In genomic region chr6:16338577-16339262, GRCh38 we compare ENCODE assay signal across 9 cellular contexts.
DNase-seq lines count a peak whose midpoint lies in the region; ATAC-seq and TF ChIP-seq lines count a peak whose summit lies in the region.
"Had no signal": no experiment of that assay in that cellular context is flagged by ENCODE, and none has a peak within 500 bp of the region (broad histone marks: within the 10 kb centered on the region; RNA-seq: fewer than 3 reads in every experiment).

No MANE protein-coding gene starts in this region.

- no peaks in the 10 kb centered on the region for H3K9me3 Mint-ChIP-seq in activated CD8-positive, alpha-beta T cell treated with anti-CD3 and anti-CD28 coated beads, Interleukin-2, amount 10 ng/mL, durations not matched to agents 7 days and 5 days (ENCODE audit: insufficient read depth)
- H3K9me3 Mint-ChIP-seq: activated naive CD8-positive, alpha-beta T cell treated with anti-CD3 and anti-CD28 coated beads, Interleukin-2, amount 10 ng/mL, durations not matched to agents 7 days and 5 days had no signal

- no peaks in the 10 kb centered on the region for H3K36me3 Mint-ChIP-seq in activated CD8-positive, alpha-beta T cell treated with anti-CD3 and anti-CD28 coated beads, Interleukin-2, amount 10 ng/mL, durations not matched to agents 7 days and 5 days (ENCODE audit: low read depth)
- H3K36me3 Mint-ChIP-seq: activated naive CD8-positive, alpha-beta T cell treated with anti-CD3 and anti-CD28 coated beads, Interleukin-2, amount 10 ng/mL, durations not matched to agents 7 days and 5 days had no signal

- H3K27ac Mint-ChIP-seq in activated CD8-positive, alpha-beta T cell treated with anti-CD3 and anti-CD28 coated beads, Interleukin-2, amount 10 ng/mL, durations not matched to agents 7 days and 5 days: no peak overlapping the region
- H3K27ac Mint-ChIP-seq: activated naive CD8-positive, alpha-beta T cell treated with anti-CD3 and anti-CD28 coated beads, Interleukin-2, amount 10 ng/mL, durations not matched to agents 7 days and 5 days had no signal

- no peaks in the 10 kb centered on the region; the same call in 1 of the 2 replicates for H3K9me3 ChIP-seq in AG04450 (ENCODE audit: control insufficient read depth, insufficient read depth, low read length)

- DNase-seq in AG04450 (ENCODE audit: low read depth, low spot score) (peak; percentile 99), HT-29 (ENCODE audit: low spot score) (peak; percentile 23), astrocyte of the hippocampus (ENCODE audit: low read depth, low spot score) (peak; percentile 99), islet precursor cell (peak; percentile 93), stromal cell of bone marrow (ENCODE audit: low read depth) (peak; percentile 99), GM20000 (ENCODE audit: low spot score) (no peak)
- no peak for DNase-seq in activated CD8-positive, alpha-beta T cell treated with anti-CD3 and anti-CD28 coated beads, Interleukin-2, amount 10 ng/mL, durations not matched to agents 7 days and 5 days
- no peak for DNase-seq in activated CD4-positive, alpha-beta T cell treated with anti-CD3 and anti-CD28 coated beads for 4 hours
- DNase-seq: activated naive CD8-positive, alpha-beta T cell treated with anti-CD3 and anti-CD28 coated beads, Interleukin-2, amount 10 ng/mL, durations not matched to agents 7 days and 5 days had no signal

- TF ChIP-seq CTCF in AG04450 (IDR thresholded peaks at IDR 0.05; ENCODE audit: low read depth, low read length) (peak; percentile 85), GM20000 (IDR thresholded peaks at IDR 0.05; ENCODE audit: extremely low read depth, missing control alignments) (no peak)

- H3K4me3 Mint-ChIP-seq in activated CD8-positive, alpha-beta T cell treated with anti-CD3 and anti-CD28 coated beads, Interleukin-2, amount 10 ng/mL, durations not matched to agents 7 days and 5 days: no peak overlapping the region
- H3K4me3 Mint-ChIP-seq: activated naive CD8-positive, alpha-beta T cell treated with anti-CD3 and anti-CD28 coated beads, Interleukin-2, amount 10 ng/mL, durations not matched to agents 7 days and 5 days had no signal

- POLR2A ChIA-PET in AG04450 (lab: Yijun Ruan, JAX): interaction anchor here (0.6 to 1.0 kb wide), 6 partner anchors 9 to 133 kb away, joined by 3 to 4 read pairs (median 3); no protein-coding TSS in a partner anchor
- POLR2A ChIA-PET in activated CD8-positive, alpha-beta T cell treated with anti-CD3 and anti-CD28 coated beads, Interleukin-2, amount 10 ng/mL, durations not matched to agents 7 days and 5 days (lab: Charles Lee): no interaction called here

- H3K27me3 Mint-ChIP-seq in activated CD8-positive, alpha-beta T cell treated with anti-CD3 and anti-CD28 coated beads, Interleukin-2, amount 10 ng/mL, durations not matched to agents 7 days and 5 days (ENCODE audit: low read depth): no peaks in the 10 kb centered on the region
- H3K27me3 Mint-ChIP-seq: activated naive CD8-positive, alpha-beta T cell treated with anti-CD3 and anti-CD28 coated beads, Interleukin-2, amount 10 ng/mL, durations not matched to agents 7 days and 5 days had no signal

- no peaks in the 10 kb centered on the region for H3K4me1 Mint-ChIP-seq in activated CD8-positive, alpha-beta T cell treated with anti-CD3 and anti-CD28 coated beads, Interleukin-2, amount 10 ng/mL, durations not matched to agents 7 days and 5 days (ENCODE audit: low read depth)
- H3K4me1 Mint-ChIP-seq: activated naive CD8-positive, alpha-beta T cell treated with anti-CD3 and anti-CD28 coated beads, Interleukin-2, amount 10 ng/mL, durations not matched to agents 7 days and 5 days had no signal

- peak overlapping the region; percentile 93 for H3K27ac ChIP-seq in AG04450 (ENCODE audit: low read depth, low read length)

- CTCF ChIA-PET in AG04450 (lab: Charles Lee): interaction anchor here (0.6 to 2.7 kb wide), 10 partner anchors 9 to 424 kb away, joined by 3 to 20 read pairs (median 4); no protein-coding TSS in a partner anchor
- CTCF ChIA-PET in activated CD8-positive, alpha-beta T cell treated with anti-CD3 and anti-CD28 coated beads, Interleukin-2, amount 10 ng/mL, durations not matched to agents 7 days and 5 days (lab: Charles Lee): interaction anchor here (0.8 to 2.0 kb wide), 2 partner anchors 16 to 71 kb away, joined by 3 to 4 read pairs; no protein-coding TSS in a partner anchor

- no peaks in the 10 kb centered on the region for H3K27me3 ChIP-seq in AG04450 (ENCODE audit: control insufficient read depth, insufficient read depth, low read length)

- no peak overlapping the region for H3K4me3 ChIP-seq in AG04450 (ENCODE audit: low read depth, low read length)

- ATAC-seq in activated CD8-positive, alpha-beta T cell treated with anti-CD3 and anti-CD28 coated beads, Interleukin-2, amount 10 ng/mL, durations not matched to agents 7 days and 5 days: no peak

Comparison
In these comparisons a context has a peak if more than half of its experiments do, and no peak if none do; other contexts are left out.
1. DNase-seq: peak in AG04450 (single experiment), HT-29 (single experiment), astrocyte of the hippocampus (single experiment), islet precursor cell (single experiment) and stromal cell of bone marrow (single experiment); none in activated CD8-positive, alpha-beta T cell treated with anti-CD3 and anti-CD28 coated beads, Interleukin-2, amount 10 ng/mL, durations not matched to agents 7 days and 5 days (single experiment), GM20000 (single experiment) and activated CD4-positive, alpha-beta T cell treated with anti-CD3 and anti-CD28 coated beads for 4 hours (0 of 2).